8 cellular contexts compared by ENCODE assay signal in genomic region chr16:649646-650045, GRCh38. TPM values are rescaled to one million over a fixed set of nuclear protein-coding genes. Genes with fewer than 3 reads are reported as not detected.
A peak's percentile ranks its signal among the peaks of the same experiment; 100 is the strongest.
DNase-seq lines count a peak whose midpoint lies in the region; ATAC-seq and TF ChIP-seq lines count a peak whose summit lies in the region.

No MANE protein-coding gene starts in this region.

- no peaks in the 10 kb centered on the region for H3K27me3 ChIP-seq in thoracic aorta (replicated peaks; ENCODE audit: insufficient read depth)

- H3K27me3 Mint-ChIP-seq in activated T-helper 2 cell treated with anti-CD3 and anti-CD28 coated beads, Interferon-gamma antibody, Interleukin-2, Interleukin-4, amounts not matched to agents 10 μg/mL and 5 μg/mL and 100 μg/mL, durations not matched to agents 14 hours and 24 hours and 36 hours (ENCODE audit: low read depth), result no peaks in the 10 kb centered on the region
- H3K27me3 Mint-ChIP-seq in immature natural killer cell (ENCODE audit: low read depth in 3 of 3), result peaks cover 0 to 3% (median 2%) of the 10 kb centered on the region in 3 donors

- H3K36me3 Mint-ChIP-seq in activated T-helper 2 cell treated with anti-CD3 and anti-CD28 coated beads, Interferon-gamma antibody, Interleukin-2, Interleukin-4, amounts not matched to agents 10 μg/mL and 5 μg/mL and 100 μg/mL, durations not matched to agents 14 hours and 24 hours and 36 hours (ENCODE audit: low read depth), result peaks cover 5% of the 10 kb centered on the region
- no peaks in the 10 kb centered on the region for H3K36me3 Mint-ChIP-seq in immature natural killer cell

- peaks cover 15 to 27% of the 10 kb centered on the region in 2 donors for H3K4me1 ChIP-seq in thoracic aorta (ENCODE audit: control insufficient read depth in 1 of 2, low read depth in 2 of 2)

- peak overlapping the region; percentile 79 for H3K4me3 ChIP-seq in thoracic aorta

- H3K36me3 ChIP-seq in thoracic aorta, result no peaks in the 10 kb centered on the region

- intact Hi-C loops in activated T-helper 2 cell treated with anti-CD3 and anti-CD28 coated beads, Interferon-gamma antibody, Interleukin-2, Interleukin-4, amounts not matched to agents 10 μg/mL and 5 μg/mL and 100 μg/mL, durations not matched to agents 14 hours and 24 hours and 36 hours (cut with micrococcal nuclease), result loop anchor here (1.0 to 10.0 kb wide), 2 partner anchors 8 to 965 kb away; partner anchors contain the start of genes CRAMP1, IFT140 and MCRIP2

- no peak overlapping the region for H3K27ac Mint-ChIP-seq in activated T-helper 2 cell treated with anti-CD3 and anti-CD28 coated beads, Interferon-gamma antibody, Interleukin-2, Interleukin-4, amounts not matched to agents 10 μg/mL and 5 μg/mL and 100 μg/mL, durations not matched to agents 14 hours and 24 hours and 36 hours
- H3K27ac Mint-ChIP-seq in immature natural killer cell, result peak overlapping the region in 1 of 6 donors; percentile 39

- peak overlapping the region; percentile 72 for H3K4me3 Mint-ChIP-seq in activated T-helper 2 cell treated with anti-CD3 and anti-CD28 coated beads, Interferon-gamma antibody, Interleukin-2, Interleukin-4, amounts not matched to agents 10 μg/mL and 5 μg/mL and 100 μg/mL, durations not matched to agents 14 hours and 24 hours and 36 hours (ENCODE audit: low read depth)
- peak overlapping the region; percentile 54 to 70 (median 64) for H3K4me3 Mint-ChIP-seq in immature natural killer cell

- peaks cover 3% of the 10 kb centered on the region for H3K4me1 Mint-ChIP-seq in activated T-helper 2 cell treated with anti-CD3 and anti-CD28 coated beads, Interferon-gamma antibody, Interleukin-2, Interleukin-4, amounts not matched to agents 10 μg/mL and 5 μg/mL and 100 μg/mL, durations not matched to agents 14 hours and 24 hours and 36 hours (ENCODE audit: low read depth)
- peaks cover 0 to 7% of the 10 kb centered on the region in 2 donors for H3K4me1 Mint-ChIP-seq in immature natural killer cell

- no peak for DNase-seq in activated CD4-positive, CD25-positive, alpha-beta regulatory T cell (lab: John Stamatoyannopoulos, UW)
- no peak for DNase-seq in activated T-helper 2 cell treated with anti-CD3 and anti-CD28 coated beads, Interferon-gamma antibody, Interleukin-2, Interleukin-4, amounts not matched to agents 10 μg/mL and 5 μg/mL and 100 μg/mL, durations not matched to agents 14 hours and 24 hours and 36 hours (ENCODE audit: low spot score)
- no peak for DNase-seq in immature natural killer cell
- no peak for DNase-seq in thoracic aorta (ENCODE audit: low spot score)
- no peak for DNase-seq in hypothalamus (lab: John Stamatoyannopoulos, UW)

- H3K9me3 Mint-ChIP-seq in activated T-helper 2 cell treated with anti-CD3 and anti-CD28 coated beads, Interferon-gamma antibody, Interleukin-2, Interleukin-4, amounts not matched to agents 10 μg/mL and 5 μg/mL and 100 μg/mL, durations not matched to agents 14 hours and 24 hours and 36 hours, result no peaks in the 10 kb centered on the region
- no peaks in the 10 kb centered on the region for H3K9me3 Mint-ChIP-seq in immature natural killer cell

- H3K9me3 ChIP-seq in thoracic aorta, result no peaks in the 10 kb centered on the region

- peak; percentile 1 to 14 for ATAC-seq in activated CD4-positive, CD25-positive, alpha-beta regulatory T cell treated with anti-CD3 and anti-CD28 coated beads, Interleukin-2, amount 50 U/mL, for 24 hours
- peak; percentile 12 for ATAC-seq in HG03432 (IDR thresholded peaks at IDR 0.05; ENCODE audit: unreplicated experiment)
- ATAC-seq in thoracic aorta (ENCODE audit: insufficient number of reproducible peaks, low FRiP score, low read depth), result no peak
- no peak for ATAC-seq in GM21737 (IDR thresholded peaks at IDR 0.05; ENCODE audit: unreplicated experiment)

- H3K27ac ChIP-seq in thoracic aorta, result no peak overlapping the region

- TF ChIP-seq CTCF in thoracic aorta (IDR thresholded peaks at IDR 0.05), result no peak

RNA-seq across cellular contexts. Expression of gene WDR90, which starts 0.5 kb away (rescaled TPM):
- total RNA-seq in activated T-helper 2 cell treated with anti-CD3 and anti-CD28 coated beads, Interferon-gamma antibody, Interleukin-2, Interleukin-4, amounts not matched to agents 10 μg/mL and 5 μg/mL and 100 μg/mL, durations not matched to agents 14 hours and 24 hours and 36 hours, result 73.7 and 77.2 TPM in 2 replicates
- polyA plus RNA-seq in immature natural killer cell, result 1 to 10 TPM in 2 of 3 donors, not detected in 1; 1.2 to 2.4 TPM
- total RNA-seq in thoracic aorta, result 10 to 100 TPM; 22.7 to 39.4 TPM

RNA-seq across cellular contexts. Expression of gene MCRIP2, which starts 8.0 kb away (rescaled TPM):
- 62.6 and 63.1 TPM in 2 replicates for total RNA-seq in activated T-helper 2 cell treated with anti-CD3 and anti-CD28 coated beads, Interferon-gamma antibody, Interleukin-2, Interleukin-4, amounts not matched to agents 10 μg/mL and 5 μg/mL and 100 μg/mL, durations not matched to agents 14 hours and 24 hours and 36 hours
- 10 to 100 TPM; 16.8 to 36.3 (median 22.8) TPM for polyA plus RNA-seq in immature natural killer cell
- 10 to 100 TPM; 12.2 to 42.2 TPM for total RNA-seq in thoracic aorta

RNA-seq across cellular contexts. Expression of gene METTL26, which starts 13.5 kb away (rescaled TPM):
- 128 and 131 TPM in 2 replicates for total RNA-seq in activated T-helper 2 cell treated with anti-CD3 and anti-CD28 coated beads, Interferon-gamma antibody, Interleukin-2, Interleukin-4, amounts not matched to agents 10 μg/mL and 5 μg/mL and 100 μg/mL, durations not matched to agents 14 hours and 24 hours and 36 hours
- polyA plus RNA-seq in immature natural killer cell, result 100 to 1,000 TPM in 1 of 3 donors, 10 to 100 TPM in 2; 89.3 to 128 (median 93.9) TPM
- total RNA-seq in thoracic aorta, result 100 to 1,000 TPM in 1 of 2 donors, 10 to 100 TPM in 1; 83.4 to 217 TPM

RNA-seq across cellular contexts. Expression of gene RHOT2, which starts 18.3 kb away (rescaled TPM):
- 156 and 158 TPM in 2 replicates for total RNA-seq in activated T-helper 2 cell treated with anti-CD3 and anti-CD28 coated beads, Interferon-gamma antibody, Interleukin-2, Interleukin-4, amounts not matched to agents 10 μg/mL and 5 μg/mL and 100 μg/mL, durations not matched to agents 14 hours and 24 hours and 36 hours
- polyA plus RNA-seq in immature natural killer cell, result 10 to 100 TPM; 36.8 to 53.3 (median 43.0) TPM
- 10 to 100 TPM; 62.0 to 80.4 TPM for total RNA-seq in thoracic aorta

RNA-seq across cellular contexts. Expression of gene WFIKKN1, which starts 18.9 kb away (rescaled TPM):
- total RNA-seq in activated T-helper 2 cell treated with anti-CD3 and anti-CD28 coated beads, Interferon-gamma antibody, Interleukin-2, Interleukin-4, amounts not matched to agents 10 μg/mL and 5 μg/mL and 100 μg/mL, durations not matched to agents 14 hours and 24 hours and 36 hours, result 0.32 and 0.57 TPM in 2 replicates
- under 1 TPM in 2 of 3 donors, not detected in 1; 0.17 to 0.19 TPM for polyA plus RNA-seq in immature natural killer cell
- total RNA-seq in thoracic aorta, result 1 to 10 TPM in 1 of 2 donors, under 1 TPM in 1; 0.92 to 1.2 TPM

Comparison
In these comparisons a context has a peak if more than half of its experiments do, and no peak if none do; other contexts are left out.
1. ATAC-seq: peak in activated CD4-positive, CD25-positive, alpha-beta regulatory T cell treated with anti-CD3 and anti-CD28 coated beads, Interleukin-2, amount 50 U/mL, for 24 hours (2 of 2) and HG03432 (single experiment); none in thoracic aorta (single experiment) and GM21737 (single experiment).